In the genomic region with DNA sequence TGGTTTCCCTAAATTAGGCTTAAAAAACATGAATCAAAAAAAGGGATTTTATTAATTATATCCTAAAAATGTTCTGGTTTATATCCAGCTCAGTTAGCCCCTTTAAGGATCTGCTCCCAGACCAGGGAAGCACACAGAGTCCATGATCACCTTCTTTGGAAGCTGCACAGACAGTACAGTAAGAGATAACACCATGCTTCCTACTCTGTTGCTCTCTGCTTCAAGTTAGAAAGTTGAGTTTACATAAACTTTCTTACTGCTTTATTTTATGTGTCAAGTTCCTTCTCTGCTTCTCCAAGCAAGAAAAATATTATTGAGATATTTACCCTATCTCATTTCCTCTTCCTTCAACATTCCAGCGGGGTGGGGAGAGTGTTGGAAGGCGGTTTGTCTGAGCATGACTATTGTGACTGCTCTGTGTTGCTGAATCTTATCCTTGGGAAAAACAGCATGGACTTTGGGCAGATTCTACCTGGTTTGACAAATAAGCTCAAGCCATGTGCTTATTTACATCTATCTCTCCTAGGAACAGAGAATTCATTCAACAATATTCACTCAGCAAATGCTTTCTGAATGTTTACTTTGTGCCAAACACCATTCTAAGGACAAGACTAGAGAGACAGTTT, we compare ENCODE assay signal across 21 cellular contexts.
A peak's percentile ranks its signal among the peaks of the same experiment; 100 is the strongest.
DNase-seq lines count a peak whose midpoint lies in the region; ATAC-seq, FAIRE-seq and TF ChIP-seq lines count a peak whose summit lies in the region.
"Had no signal": no experiment of that assay in that cellular context is flagged by ENCODE, and none has a peak within 500 bp of the region (broad histone marks: within the 10 kb centered on the region; RNA-seq: fewer than 3 reads in every experiment).

No MANE protein-coding gene starts in this region.

- H3K4me3 ChIP-seq in left ventricle myocardium inferior: no peak overlapping the region
- no peak overlapping the region for H3K4me3 ChIP-seq in epithelial cell of esophagus (ENCODE audit: low read length)
- H3K4me3 ChIP-seq in liver (ENCODE audit: low read depth in 1 of 3, low read length in 3 of 3): no peak overlapping the region
- H3K4me3 ChIP-seq in kidney (ENCODE audit: low read length in 2 of 2): no peak overlapping the region
- H3K4me3 ChIP-seq: A549, GM23248, MG63, PC-9 had no signal

- H3K4me1 ChIP-seq in left ventricle myocardium inferior (no peaks in the 10 kb centered on the region), liver (ENCODE audit: control insufficient read depth in 4 of 4, insufficient read depth in 4 of 4, low read length in 3 of 4) (no peaks in the 10 kb centered on the region), kidney (ENCODE audit: control insufficient read depth in 1 of 2, insufficient read depth in 1 of 2, low read depth in 1 of 2, low read length in 2 of 2) (no peaks in the 10 kb centered on the region)
- H3K4me1 ChIP-seq: A549 had no signal

- ATAC-seq in left ventricle myocardium superior: no peak
- ATAC-seq in HG03175 (IDR thresholded peaks at IDR 0.05; ENCODE audit: unreplicated experiment): no peak
- ATAC-seq: A549 had no signal

- H3K9ac ChIP-seq in liver (ENCODE audit: low read depth in 1 of 2, low read length in 2 of 2) (no peak overlapping the region), kidney (ENCODE audit: low read length in 2 of 2) (no peak overlapping the region)
- H3K9ac ChIP-seq: GM23248 had no signal

- H3K9me3 ChIP-seq in left ventricle myocardium inferior (replicated peaks): peaks cover 10% of the 10 kb centered on the region
- no peaks in the 10 kb centered on the region for H3K9me3 ChIP-seq in liver (ENCODE audit: control insufficient read depth in 4 of 4, low read length in 3 of 4)
- H3K9me3 ChIP-seq in kidney (ENCODE audit: control insufficient read depth in 1 of 2, low read length in 2 of 2): no peaks in the 10 kb centered on the region
- H3K9me3 ChIP-seq: MG63 had no signal

- H3K27me3 ChIP-seq in left ventricle myocardium inferior (ENCODE audit: low read depth): no peaks in the 10 kb centered on the region
- H3K27me3 ChIP-seq in liver (ENCODE audit: control insufficient read depth in 4 of 4, insufficient read depth in 4 of 4, low read length in 3 of 4): no peaks in the 10 kb centered on the region

- no peak for TF ChIP-seq RAD21 in liver (IDR thresholded peaks at IDR 0.05)

- peak overlapping the region; percentile 1 for H3K27ac ChIP-seq in left ventricle myocardium inferior (replicated peaks)
- H3K27ac ChIP-seq in liver (ENCODE audit: low read depth in 1 of 2, low read length in 2 of 2): peak overlapping the region in 1 of 2 donors; percentile 35
- H3K27ac ChIP-seq in kidney (ENCODE audit: low read depth in 2 of 2, low read length in 2 of 2): no peak overlapping the region
- H3K27ac ChIP-seq: A549, GM23248, PC-9, RWPE1 had no signal

- FAIRE-seq in kidney (lab: Jason Lieb, UNC): no peak
- FAIRE-seq: A549 had no signal

- TF ChIP-seq CTCF in left ventricle myocardium inferior (IDR thresholded peaks at IDR 0.05; ENCODE audit: borderline replicate concordance) (no peak), epithelial cell of esophagus (IDR thresholded peaks at IDR 0.05; ENCODE audit: insufficient read depth, low read depth, low read length, missing control alignments) (no peak), liver (IDR thresholded peaks at IDR 0.05; ENCODE audit: low read depth, low read length, missing input control) (no peak), kidney (IDR thresholded peaks at IDR 0.05; ENCODE audit: borderline replicate concordance, extremely low read depth, insufficient read depth) (no peak)

- H3K36me3 ChIP-seq in left ventricle myocardium inferior (no peaks in the 10 kb centered on the region), liver (ENCODE audit: control insufficient read depth in 4 of 4, insufficient read depth in 3 of 4, low read depth in 1 of 4, low read length in 3 of 4) (no peaks in the 10 kb centered on the region), kidney (ENCODE audit: control insufficient read depth in 1 of 2, insufficient read depth in 2 of 2, low read length in 2 of 2) (no peaks in the 10 kb centered on the region)
- H3K36me3 ChIP-seq: MG63 had no signal

- DNase-seq in left ventricle myocardium inferior: no peak
- no peak for DNase-seq in left ventricle myocardium superior
- peak; percentile 12 for DNase-seq in epithelial cell of esophagus (ENCODE audit: low read depth)
- DNase-seq in 8988T: no peak
- DNase-seq in kidney: no peak
- no peak for DNase-seq in NCI-H2227 (lab: John Stamatoyannopoulos, UW; ENCODE audit: unreplicated experiment)
- DNase-seq: CD4-positive, alpha-beta memory T cell; GF-D8; GM23248; HCEC 1CT; Kasumi-1; MG63; NCI-H1092; NCI-H1436 treated with DMSO at 0.1 percent for 48 hours; NCI-H2029; NCI-H526; PC-9 had no signal

- intact Hi-C loops in left ventricle myocardium inferior (cut with micrococcal nuclease) (no loop called here), left ventricle myocardium superior (cut with micrococcal nuclease) (no loop called here), kidney (cut with DNase I) (no loop called here)

- 57% methylated on average over 2 of the region's 2 CpGs for WGBS in liver

TF ChIP-seq in liver, 16 proteins besides CTCF, POLR2A, EP300 and RAD21:
- TF ChIP-seq SP1 (IDR thresholded peaks at IDR 0.05) (peak; percentile 29), REST (IDR thresholded peaks at IDR 0.05) (no peak), HNF4G (IDR thresholded peaks at IDR 0.05) (no peak), ATF3 (IDR thresholded peaks at IDR 0.05) (no peak), NR2F2 (IDR thresholded peaks at IDR 0.05) (no peak), EGR1 (IDR thresholded peaks at IDR 0.05; ENCODE audit: low read depth in 2 of 2) (no peak), HNF4A (conservative IDR thresholded peaks at IDR 0.05) (no peak)
- TF ChIP-seq, protein P1, sequence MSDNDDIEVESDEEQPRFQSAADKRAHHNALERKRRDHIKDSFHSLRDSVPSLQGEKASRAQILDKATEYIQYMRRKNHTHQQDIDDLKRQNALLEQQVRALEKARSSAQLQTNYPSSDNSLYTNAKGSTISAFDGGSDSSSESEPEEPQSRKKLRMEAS (IDR thresholded peaks at IDR 0.05): no peak
- TF ChIP-seq, protein P2, sequence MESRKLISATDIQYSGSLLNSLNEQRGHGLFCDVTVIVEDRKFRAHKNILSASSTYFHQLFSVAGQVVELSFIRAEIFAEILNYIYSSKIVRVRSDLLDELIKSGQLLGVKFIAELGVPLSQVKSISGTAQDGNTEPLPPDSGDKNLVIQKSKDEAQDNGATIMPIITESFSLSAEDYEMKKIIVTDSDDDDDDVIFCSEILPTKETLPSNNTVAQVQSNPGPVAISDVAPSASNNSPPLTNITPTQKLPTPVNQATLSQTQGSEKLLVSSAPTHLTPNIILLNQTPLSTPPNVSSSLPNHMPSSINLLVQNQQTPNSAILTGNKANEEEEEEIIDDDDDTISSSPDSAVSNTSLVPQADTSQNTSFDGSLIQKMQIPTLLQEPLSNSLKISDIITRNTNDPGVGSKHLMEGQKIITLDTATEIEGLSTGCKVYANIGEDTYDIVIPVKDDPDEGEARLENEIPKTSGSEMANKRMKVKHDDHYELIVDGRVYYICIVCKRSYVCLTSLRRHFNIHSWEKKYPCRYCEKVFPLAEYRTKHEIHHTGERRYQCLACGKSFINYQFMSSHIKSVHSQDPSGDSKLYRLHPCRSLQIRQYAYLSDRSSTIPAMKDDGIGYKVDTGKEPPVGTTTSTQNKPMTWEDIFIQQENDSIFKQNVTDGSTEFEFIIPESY (IDR thresholded peaks at IDR 0.05): no peak
